10 cellular contexts compared by ENCODE assay signal in the genomic region with DNA sequence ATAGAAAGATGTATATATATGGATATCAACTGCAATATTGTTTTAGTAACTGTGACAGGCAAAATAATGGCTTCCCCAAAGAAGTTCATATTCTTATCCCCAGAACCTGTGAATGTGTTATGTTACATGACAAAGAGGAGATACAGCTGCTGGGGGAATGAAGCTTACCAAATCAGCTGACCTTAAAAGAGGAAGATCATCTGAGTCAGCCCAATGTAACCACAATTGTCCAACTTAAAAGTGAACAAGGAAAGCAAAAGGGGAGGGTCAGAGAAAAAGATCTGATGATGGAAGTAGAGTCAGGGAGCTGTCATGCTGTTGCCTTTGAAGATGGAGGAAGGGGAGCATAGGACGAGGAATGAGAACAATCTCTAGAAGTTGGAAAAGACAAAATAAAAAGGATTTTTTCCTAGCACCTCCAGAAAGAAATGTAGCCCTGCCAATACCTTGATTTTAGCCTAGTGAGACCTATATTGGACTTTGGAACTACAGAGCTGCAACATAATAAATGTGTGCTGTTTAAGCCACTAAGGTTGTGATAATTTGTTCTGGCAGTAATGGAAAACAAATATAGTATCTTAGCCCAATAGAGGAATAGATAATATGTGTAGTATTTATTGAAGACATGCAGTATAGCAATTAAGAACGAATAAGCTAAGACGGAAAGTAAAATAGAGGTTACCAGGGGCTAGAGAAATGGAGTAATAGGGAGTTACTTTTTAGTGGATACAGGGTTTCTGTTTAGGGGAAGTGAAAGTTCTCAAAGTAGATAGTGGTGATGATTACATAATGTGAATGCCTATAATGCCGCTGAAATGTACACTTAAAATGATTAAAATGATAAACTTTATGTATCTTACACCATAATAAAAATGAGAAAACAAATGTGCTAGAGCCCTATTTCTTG.
A peak's percentile ranks its signal among the peaks of the same experiment; 100 is the strongest.
DNase-seq lines count a peak whose midpoint lies in the region; ATAC-seq and TF ChIP-seq lines count a peak whose summit lies in the region.
"Had no signal": no experiment of that assay in that cellular context is flagged by ENCODE, and none has a peak within 500 bp of the region (broad histone marks: within the 10 kb centered on the region; RNA-seq: fewer than 3 reads in every experiment).

No MANE protein-coding gene starts in this region.

- no peak for TF ChIP-seq CTCF in GM20000 (IDR thresholded peaks at IDR 0.05; ENCODE audit: extremely low read depth, missing control alignments)

- in situ Hi-C loops in KBM-7 (cut with MboI; ENCODE audit: low pct_unique_long_range_greater_than_20kb, low sequenced_read_pairs), result no loop called here

- no peak for ATAC-seq in GM21528 (IDR thresholded peaks at IDR 0.05; ENCODE audit: low FRiP score, unreplicated experiment)

- DNase-seq in GM20000 (ENCODE audit: low spot score) (peak; percentile 45), KBM-7 (peak; percentile 57), dermis blood vessel endothelial cell (peak; percentile 56), renal cortical epithelial cell (ENCODE audit: low read depth) (peak; percentile 71), H4 (ENCODE audit: low spot score) (no peak), 8988T (no peak), cerebellum (ENCODE audit: low spot score) (no peak)
- DNase-seq: activated naive CD4-positive, alpha-beta T cell treated with anti-CD3 and anti-CD28 coated beads for 36 hours; heart right ventricle had no signal

Comparison
In these comparisons a context has a peak if more than half of its experiments do, and no peak if none do; other contexts are left out.
1. DNase-seq: peak in GM20000 (single experiment), KBM-7 (single experiment), dermis blood vessel endothelial cell (single experiment) and renal cortical epithelial cell (single experiment); none in H4 (single experiment), 8988T (single experiment) and cerebellum (single experiment).